ENCODE assay signal across 1 cellular context in genomic region chr9:101387871-101388506, GRCh38.
A peak's percentile ranks its signal among the peaks of the same experiment; 100 is the strongest.
TF ChIP-seq lines count a peak whose summit lies in the region.

No MANE protein-coding gene starts in this region.

TF ChIP-seq in HepG2, 621 proteins besides CTCF, POLR2A, EP300 and RAD21 (continued from another document and continues in another):
- TF ChIP-seq ZNF513 (CRISPR knock-in tag; conservative IDR thresholded peaks at IDR 0.05) (no peak), TFE3 (CRISPR knock-in tag; IDR thresholded peaks at IDR 0.05) (no peak; the same call in 1 of the 2 replicates), ZFP1 (CRISPR knock-in tag; IDR thresholded peaks at IDR 0.05) (no peak), RARA (CRISPR knock-in tag; IDR thresholded peaks at IDR 0.05) (no peak; the same call in 1 of the 2 replicates), ZNF564 (CRISPR knock-in tag; IDR thresholded peaks at IDR 0.05) (no peak), SMAD3 (CRISPR knock-in tag; IDR thresholded peaks at IDR 0.05) (peak; percentile 75; the same call in 1 of the 2 replicates), MAFG (CRISPR knock-in tag; IDR thresholded peaks at IDR 0.05) (no peak), RBFOX2 (IDR thresholded peaks at IDR 0.05; ENCODE audit: low read depth, low read length) (0 out of 2 replicates have a peak, but pooled peaks have one; percentile 36), PLRG1 (conservative IDR thresholded peaks at IDR 0.05) (no peak), CEBPG (CRISPR knock-in tag; IDR thresholded peaks at IDR 0.05) (peak; percentile 33; the same call in 1 of the 2 replicates), ATM (IDR thresholded peaks at IDR 0.05; ENCODE audit: borderline replicate concordance) (no peak), ZNF546 (CRISPR knock-in tag; conservative IDR thresholded peaks at IDR 0.05) (no peak), SP2 (CRISPR knock-in tag; IDR thresholded peaks at IDR 0.05) (no peak), GABPA (IDR thresholded peaks at IDR 0.05; ENCODE audit: low read depth, low read length) (no peak), GABPA (CRISPR knock-in tag; IDR thresholded peaks at IDR 0.05; ENCODE audit: low read depth) (peak; percentile 35; the same call in 1 of the 2 replicates), ZNF317 (CRISPR knock-in tag; IDR thresholded peaks at IDR 0.05) (no peak), ZNF704 (CRISPR knock-in tag; IDR thresholded peaks at IDR 0.05; ENCODE audit: borderline replicate concordance) (no peak), ARNT (IDR thresholded peaks at IDR 0.05) (no peak), ZNF225 (CRISPR knock-in tag; IDR thresholded peaks at IDR 0.05) (no peak), ERF (CRISPR knock-in tag; IDR thresholded peaks at IDR 0.05) (peak; percentile 47; the same call in 1 of the 2 replicates), NBN (conservative IDR thresholded peaks at IDR 0.05) (no peak), POLR2G (IDR thresholded peaks at IDR 0.05; ENCODE audit: low read depth, low read length) (no peak; the same call in 1 of the 2 replicates), SNAI1 (CRISPR knock-in tag; IDR thresholded peaks at IDR 0.05; ENCODE audit: borderline replicate concordance) (no peak), ZNF20 (CRISPR knock-in tag; IDR thresholded peaks at IDR 0.05) (no peak), FOXJ3 (CRISPR knock-in tag; IDR thresholded peaks at IDR 0.05; ENCODE audit: borderline replicate concordance) (peak; percentile 77; the same call in 1 of the 2 replicates), ISL2 (CRISPR knock-in tag; IDR thresholded peaks at IDR 0.05) (peak; percentile 55; the same call in 1 of the 2 replicates), ZMYM4 (CRISPR knock-in tag; IDR thresholded peaks at IDR 0.05) (peak; percentile 67; the same call in 1 of the 2 replicates), ZNF660 (CRISPR knock-in tag; IDR thresholded peaks at IDR 0.05; ENCODE audit: borderline replicate concordance, low read depth) (no peak), SRSF9 (IDR thresholded peaks at IDR 0.05; ENCODE audit: borderline replicate concordance, insufficient read depth, low read depth, low read length, poor library complexity, severe bottlenecking) (no peak), PRDM10 (CRISPR knock-in tag; IDR thresholded peaks at IDR 0.05; ENCODE audit: low read depth) (no peak), ZNF331 (CRISPR knock-in tag; IDR thresholded peaks at IDR 0.05) (0 out of 2 replicates have a peak, but pooled peaks have one; percentile 40), HOMEZ (CRISPR knock-in tag; IDR thresholded peaks at IDR 0.05; ENCODE audit: low read depth) (peak; percentile 80), HNF1A (IDR thresholded peaks at IDR 0.05; ENCODE audit: low read depth) (no peak; the same call in 1 of the 2 replicates), HNF1A (CRISPR knock-in tag; IDR thresholded peaks at IDR 0.05; ENCODE audit: borderline replicate concordance) (no peak), GZF1 (CRISPR knock-in tag; IDR thresholded peaks at IDR 0.05) (no peak), ZNF17 (CRISPR knock-in tag; IDR thresholded peaks at IDR 0.05) (no peak), ZNF691 (CRISPR knock-in tag; IDR thresholded peaks at IDR 0.05; ENCODE audit: borderline replicate concordance, low read depth) (no peak), ZNF816 (CRISPR knock-in tag; IDR thresholded peaks at IDR 0.05; ENCODE audit: borderline replicate concordance) (peak; percentile 90), TSC22D2 (CRISPR knock-in tag; IDR thresholded peaks at IDR 0.05; ENCODE audit: borderline replicate concordance) (no peak), ZNF160 (CRISPR knock-in tag; IDR thresholded peaks at IDR 0.05) (no peak)
- TF ChIP-seq, protein P1, sequence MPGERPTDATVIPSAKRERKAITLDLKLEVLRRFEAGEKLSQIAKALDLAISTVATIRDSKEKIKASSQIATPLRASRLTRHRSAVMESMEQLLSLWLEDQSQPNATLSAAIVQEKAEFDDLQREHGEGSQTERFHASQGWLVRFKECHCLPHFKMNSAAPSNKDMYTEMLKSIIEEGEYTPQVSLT (CRISPR knock-in tag; IDR thresholded peaks at IDR 0.05; ENCODE audit: borderline replicate concordance, low read depth), result no peak
- TF ChIP-seq, protein P2, sequence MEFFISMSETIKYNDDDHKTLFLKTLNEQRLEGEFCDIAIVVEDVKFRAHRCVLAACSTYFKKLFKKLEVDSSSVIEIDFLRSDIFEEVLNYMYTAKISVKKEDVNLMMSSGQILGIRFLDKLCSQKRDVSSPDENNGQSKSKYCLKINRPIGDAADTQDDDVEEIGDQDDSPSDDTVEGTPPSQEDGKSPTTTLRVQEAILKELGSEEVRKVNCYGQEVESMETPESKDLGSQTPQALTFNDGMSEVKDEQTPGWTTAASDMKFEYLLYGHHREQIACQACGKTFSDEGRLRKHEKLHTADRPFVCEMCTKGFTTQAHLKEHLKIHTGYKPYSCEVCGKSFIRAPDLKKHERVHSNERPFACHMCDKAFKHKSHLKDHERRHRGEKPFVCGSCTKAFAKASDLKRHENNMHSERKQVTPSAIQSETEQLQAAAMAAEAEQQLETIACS (CRISPR knock-in tag; IDR thresholded peaks at IDR 0.05), result no peak
- TF ChIP-seq, protein P3, sequence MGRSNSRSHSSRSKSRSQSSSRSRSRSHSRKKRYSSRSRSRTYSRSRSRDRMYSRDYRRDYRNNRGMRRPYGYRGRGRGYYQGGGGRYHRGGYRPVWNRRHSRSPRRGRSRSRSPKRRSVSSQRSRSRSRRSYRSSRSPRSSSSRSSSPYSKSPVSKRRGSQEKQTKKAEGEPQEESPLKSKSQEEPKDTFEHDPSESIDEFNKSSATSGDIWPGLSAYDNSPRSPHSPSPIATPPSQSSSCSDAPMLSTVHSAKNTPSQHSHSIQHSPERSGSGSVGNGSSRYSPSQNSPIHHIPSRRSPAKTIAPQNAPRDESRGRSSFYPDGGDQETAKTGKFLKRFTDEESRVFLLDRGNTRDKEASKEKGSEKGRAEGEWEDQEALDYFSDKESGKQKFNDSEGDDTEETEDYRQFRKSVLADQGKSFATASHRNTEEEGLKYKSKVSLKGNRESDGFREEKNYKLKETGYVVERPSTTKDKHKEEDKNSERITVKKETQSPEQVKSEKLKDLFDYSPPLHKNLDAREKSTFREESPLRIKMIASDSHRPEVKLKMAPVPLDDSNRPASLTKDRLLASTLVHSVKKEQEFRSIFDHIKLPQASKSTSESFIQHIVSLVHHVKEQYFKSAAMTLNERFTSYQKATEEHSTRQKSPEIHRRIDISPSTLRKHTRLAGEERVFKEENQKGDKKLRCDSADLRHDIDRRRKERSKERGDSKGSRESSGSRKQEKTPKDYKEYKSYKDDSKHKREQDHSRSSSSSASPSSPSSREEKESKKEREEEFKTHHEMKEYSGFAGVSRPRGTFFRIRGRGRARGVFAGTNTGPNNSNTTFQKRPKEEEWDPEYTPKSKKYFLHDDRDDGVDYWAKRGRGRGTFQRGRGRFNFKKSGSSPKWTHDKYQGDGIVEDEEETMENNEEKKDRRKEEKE (IDR thresholded peaks at IDR 0.05), result no peak
